ENCODE assay signal across 8 cellular contexts in the genomic region with DNA sequence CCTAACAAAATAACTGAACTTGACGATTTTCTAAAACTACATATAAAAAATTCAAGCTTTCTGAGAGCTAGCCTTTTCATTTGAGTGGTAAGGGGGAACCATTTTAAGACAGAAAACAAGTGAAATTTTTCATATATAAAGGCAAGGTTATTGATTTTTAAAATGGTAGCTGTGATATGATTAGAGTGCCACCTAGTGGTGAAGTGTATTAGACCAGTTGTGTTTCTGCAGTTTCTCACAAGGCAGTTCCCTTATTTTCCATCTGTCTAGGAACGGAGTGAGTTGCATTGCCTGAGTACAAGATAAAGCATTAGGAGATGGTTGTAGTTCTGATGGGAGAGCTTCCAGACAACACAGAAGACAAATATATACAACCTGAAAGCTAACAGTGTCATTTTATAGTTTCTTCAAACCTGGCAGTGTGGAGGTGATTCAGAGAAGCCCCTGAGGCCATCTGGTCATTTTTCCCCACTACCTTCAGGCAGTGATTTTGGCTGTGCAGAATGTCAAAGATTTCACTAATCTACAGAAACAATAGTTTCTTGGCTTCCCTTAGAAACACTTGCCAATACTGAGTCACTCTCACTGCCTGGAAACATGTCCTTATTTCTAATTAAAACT.
DNase-seq lines count a peak whose midpoint lies in the region; ATAC-seq and TF ChIP-seq lines count a peak whose summit lies in the region.

No MANE protein-coding gene starts in this region.

- H3K4me3 ChIP-seq in HFF-Myc (replicated peaks; ENCODE audit: low read depth, low read length) (no peak overlapping the region), parathyroid adenoma (ENCODE audit: low read depth, low read length) (no peak overlapping the region)

- no peaks in the 10 kb centered on the region for H3K4me1 ChIP-seq in parathyroid adenoma

- peak; percentile 66 for TF ChIP-seq CTCF in HFF-Myc (IDR thresholded peaks at IDR 0.05; ENCODE audit: low read depth, low read length, missing control alignments)
- TF ChIP-seq CTCF in parathyroid adenoma (IDR thresholded peaks at IDR 0.05) = peak; percentile 92

- H2AFZ ChIP-seq in parathyroid adenoma = no peak overlapping the region

- H3K36me3 ChIP-seq in parathyroid adenoma (ENCODE audit: control insufficient read depth, insufficient read depth, low read length) = no peaks in the 10 kb centered on the region

- no peaks in the 10 kb centered on the region for H3K79me2 ChIP-seq in parathyroid adenoma

- H3K27ac ChIP-seq in parathyroid adenoma = no peak overlapping the region

- H3K9ac ChIP-seq in parathyroid adenoma = no peak overlapping the region

- H3K4me2 ChIP-seq in parathyroid adenoma (ENCODE audit: low read length) = peak overlapping the region; percentile 1

- no peak for ATAC-seq in GM21529 (IDR thresholded peaks at IDR 0.05; ENCODE audit: unreplicated experiment)

- no peaks in the 10 kb centered on the region for H3K27me3 ChIP-seq in parathyroid adenoma (ENCODE audit: control insufficient read depth, insufficient read depth, low read length)

- H3K9me3 ChIP-seq in parathyroid adenoma (ENCODE audit: control insufficient read depth, low read length) = no peaks in the 10 kb centered on the region

- peak; percentile 79 for DNase-seq in NCI-H510A treated with DMSO at 0.1 percent for 48 hours (lab: John Stamatoyannopoulos, UW)
- DNase-seq in NCI-H510A (lab: John Stamatoyannopoulos, UW) = no peak
- DNase-seq in HFF-Myc (ENCODE audit: extremely low read depth, low read depth) = peak; percentile 41
- DNase-seq in NCI-H1105 (lab: John Stamatoyannopoulos, UW) = peak; percentile 15
- peak; percentile 28 for DNase-seq in SKM-1 (lab: John Stamatoyannopoulos, UW; ENCODE audit: unreplicated experiment)
- DNase-seq in fibroblast of peridontal ligament (ENCODE audit: extremely low read depth) = peak; percentile 93
